In the genomic region with DNA sequence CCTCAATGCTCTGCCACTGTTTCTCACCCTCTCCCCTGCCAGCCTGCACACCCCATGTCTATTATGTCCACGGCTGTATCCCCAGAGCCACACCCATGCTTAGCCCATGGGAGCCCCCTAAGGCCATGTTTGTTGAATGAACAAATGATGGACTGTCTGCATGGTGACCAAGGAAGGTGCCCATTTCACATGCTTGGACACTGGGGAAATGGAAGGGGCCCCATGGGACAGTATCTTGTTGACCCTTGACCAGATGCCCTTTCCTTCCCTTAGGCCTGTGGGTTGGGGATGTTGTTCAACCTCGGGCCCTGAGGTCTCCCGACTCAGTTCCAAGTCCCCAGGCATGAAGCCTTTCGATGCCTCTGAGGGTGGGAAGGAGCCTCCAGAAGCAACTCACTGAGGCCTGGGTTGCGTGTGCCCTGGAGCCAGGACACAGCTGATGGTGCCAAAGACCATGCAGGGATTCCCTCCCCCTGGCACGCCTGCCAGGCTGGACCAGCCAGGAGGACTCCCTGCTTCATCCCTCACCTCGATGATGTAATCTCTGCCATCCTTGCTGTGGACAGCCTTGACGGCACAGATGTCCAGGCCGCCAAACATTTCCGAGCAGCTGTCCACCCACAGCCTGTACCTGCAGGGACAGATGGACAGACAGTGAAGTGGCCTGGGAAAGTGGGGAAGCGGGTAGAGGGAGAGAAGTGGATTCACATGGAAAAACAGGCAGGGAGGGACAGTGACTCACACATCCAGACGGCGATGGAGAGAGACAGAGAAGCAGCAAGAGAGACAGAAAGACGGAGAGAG, we compare ENCODE assay signal across 10 cellular contexts. TPM values are rescaled to one million over a fixed set of nuclear protein-coding genes. Genes with fewer than 3 reads are reported as not detected.
A peak's percentile ranks its signal among the peaks of the same experiment; 100 is the strongest.
DNase-seq lines count a peak whose midpoint lies in the region; ATAC-seq and TF ChIP-seq lines count a peak whose summit lies in the region.
"Had no signal": no experiment of that assay in that cellular context is flagged by ENCODE, and none has a peak within 500 bp of the region (broad histone marks: within the 10 kb centered on the region; RNA-seq: fewer than 3 reads in every experiment).

No MANE protein-coding gene starts in this region.

- peak overlapping the region; percentile 27 for H2AK5ac ChIP-seq in trophoblast cell (ENCODE audit: low read length)

- peak overlapping the region; percentile 61 for H4K91ac ChIP-seq in trophoblast cell (ENCODE audit: low read depth, low read length)

- H3K4me3 ChIP-seq in gastroesophageal sphincter (peak overlapping the region in 1 of 2 donors; percentile 19), trophoblast cell (ENCODE audit: low read depth, low read length) (no peak overlapping the region)

- no peak overlapping the region for H3K23ac ChIP-seq in trophoblast cell (ENCODE audit: low read length)

- H3K4me1 ChIP-seq in gastroesophageal sphincter, result peaks cover 0 to 71% (median 28%) of the 10 kb centered on the region in 3 donors
- peaks cover 30 to 33% of the 10 kb centered on the region in 2 experiments for H3K4me1 ChIP-seq in trophoblast cell (ENCODE audit: control insufficient read depth in 1 of 2, insufficient read depth in 2 of 2, low read length in 2 of 2)

- no peak overlapping the region for H3K9ac ChIP-seq in trophoblast cell (ENCODE audit: low read length)

- no peak overlapping the region for H2AFZ ChIP-seq in trophoblast cell (ENCODE audit: insufficient read depth, low read length, poor library complexity)

- TF ChIP-seq CTCF in gastroesophageal sphincter (IDR thresholded peaks at IDR 0.05), result no peak

- H2BK12ac ChIP-seq in trophoblast cell (ENCODE audit: low read length), result peak overlapping the region; percentile 30

- H3K9me3 ChIP-seq in gastroesophageal sphincter, result no peaks in the 10 kb centered on the region
- no peaks in the 10 kb centered on the region for H3K9me3 ChIP-seq in trophoblast cell (ENCODE audit: insufficient read depth, low read depth, low read length)

- no peak overlapping the region for H2BK5ac ChIP-seq in trophoblast cell (ENCODE audit: low read depth, low read length, poor library complexity)

- TF ChIP-seq POLR2A in gastroesophageal sphincter (IDR thresholded peaks at IDR 0.05), result no peak

- H3K18ac ChIP-seq in trophoblast cell (ENCODE audit: low read length), result no peak overlapping the region

- H3K79me1 ChIP-seq in trophoblast cell (ENCODE audit: low read length), result peaks cover 20% of the 10 kb centered on the region

- 59 to 71% methylated on average over 5 to 6 of the region's 14 CpGs for WGBS in gastroesophageal sphincter (ENCODE audit: low coverage in 1 of 2), 2 donors
- no CpG with 5 or more reads among the region's 14 CpGs for WGBS in trophoblast cell (ENCODE audit: extremely low coverage, insufficient coverage, insufficient read length)

- no peak overlapping the region for H4K12ac ChIP-seq in trophoblast cell (ENCODE audit: low read depth, low read length)

- no peak overlapping the region for H3K4ac ChIP-seq in trophoblast cell (ENCODE audit: low read depth, low read length)

- H3K36me3 ChIP-seq in gastroesophageal sphincter (no peaks in the 10 kb centered on the region), trophoblast cell (ENCODE audit: control insufficient read depth in 1 of 2, insufficient read depth in 2 of 2, low read length in 2 of 2) (peaks cover 0 to 2% of the 10 kb centered on the region in 2 experiments)

- H2BK120ac ChIP-seq in trophoblast cell (ENCODE audit: insufficient read depth, low read length, poor library complexity), result peak overlapping the region; percentile 20

- H4K8ac ChIP-seq in trophoblast cell (ENCODE audit: low read depth, low read length), result peak overlapping the region; percentile 47

- H3K14ac ChIP-seq in trophoblast cell (ENCODE audit: low read length), result peak overlapping the region; percentile 16

- peak; percentile 53 for DNase-seq in AG08395 (ENCODE audit: low spot score)
- DNase-seq in trophoblast cell, result peak; percentile 64
- DNase-seq in NCI-H774 (lab: John Stamatoyannopoulos, UW), result no peak
- no peak for DNase-seq in NCI-H2081 treated with DMSO at 0.1 percent for 48 hours (lab: John Stamatoyannopoulos, UW)
- DNase-seq: substantia nigra, T-helper 17 cell had no signal

- ATAC-seq in SK-N-SH treated with all-trans-retinoic acid at 6 μM for 48 hours, result peak; percentile 8; the same call in 2 of the 3 replicates
- no peak for ATAC-seq in gastroesophageal sphincter
- ATAC-seq in HG02885 (IDR thresholded peaks at IDR 0.05; ENCODE audit: poor library complexity, unreplicated experiment), result no peak
- ATAC-seq in esophagus mucosa, result no peak
- ATAC-seq: T-helper 17 cell had no signal

- H3K27ac ChIP-seq in gastroesophageal sphincter (peak overlapping the region in 3 of 4 donors; percentile 68 to 85 (median 72)), trophoblast cell (ENCODE audit: low read depth, low read length) (no peak overlapping the region)

- peaks cover 7% of the 10 kb centered on the region for H3K27me3 ChIP-seq in gastroesophageal sphincter
- no peaks in the 10 kb centered on the region for H3K27me3 ChIP-seq in trophoblast cell (ENCODE audit: insufficient read depth, low read length)

- no peak for TF ChIP-seq EP300 in gastroesophageal sphincter (IDR thresholded peaks at IDR 0.05)

- H3K4me2 ChIP-seq in trophoblast cell (ENCODE audit: low read length), result no peak overlapping the region

- H3K79me2 ChIP-seq in trophoblast cell (ENCODE audit: control insufficient read depth, insufficient read depth, low read length, poor library complexity), result peaks cover 4% of the 10 kb centered on the region

TF ChIP-seq in SK-N-SH treated with all-trans-retinoic acid at 6 μM for 48 hours, 23 proteins besides CTCF, POLR2A, EP300 and RAD21 (continues in another document):
- TF ChIP-seq TCF4 (CRISPR knock-in tag; IDR thresholded peaks at IDR 0.05; ENCODE audit: borderline replicate concordance) (no peak), SNAI2 (CRISPR knock-in tag; IDR thresholded peaks at IDR 0.05) (no peak), OSR1 (CRISPR knock-in tag; IDR thresholded peaks at IDR 0.05) (no peak), ZNF70 (CRISPR knock-in tag; IDR thresholded peaks at IDR 0.05) (no peak), PPARA (CRISPR knock-in tag; IDR thresholded peaks at IDR 0.05; ENCODE audit: borderline replicate concordance) (no peak), ISL1 (CRISPR knock-in tag; IDR thresholded peaks at IDR 0.05) (no peak), ZFP30 (CRISPR knock-in tag; IDR thresholded peaks at IDR 0.05) (no peak), ESRRG (CRISPR knock-in tag; IDR thresholded peaks at IDR 0.05) (no peak)
- TF ChIP-seq, protein P1, sequence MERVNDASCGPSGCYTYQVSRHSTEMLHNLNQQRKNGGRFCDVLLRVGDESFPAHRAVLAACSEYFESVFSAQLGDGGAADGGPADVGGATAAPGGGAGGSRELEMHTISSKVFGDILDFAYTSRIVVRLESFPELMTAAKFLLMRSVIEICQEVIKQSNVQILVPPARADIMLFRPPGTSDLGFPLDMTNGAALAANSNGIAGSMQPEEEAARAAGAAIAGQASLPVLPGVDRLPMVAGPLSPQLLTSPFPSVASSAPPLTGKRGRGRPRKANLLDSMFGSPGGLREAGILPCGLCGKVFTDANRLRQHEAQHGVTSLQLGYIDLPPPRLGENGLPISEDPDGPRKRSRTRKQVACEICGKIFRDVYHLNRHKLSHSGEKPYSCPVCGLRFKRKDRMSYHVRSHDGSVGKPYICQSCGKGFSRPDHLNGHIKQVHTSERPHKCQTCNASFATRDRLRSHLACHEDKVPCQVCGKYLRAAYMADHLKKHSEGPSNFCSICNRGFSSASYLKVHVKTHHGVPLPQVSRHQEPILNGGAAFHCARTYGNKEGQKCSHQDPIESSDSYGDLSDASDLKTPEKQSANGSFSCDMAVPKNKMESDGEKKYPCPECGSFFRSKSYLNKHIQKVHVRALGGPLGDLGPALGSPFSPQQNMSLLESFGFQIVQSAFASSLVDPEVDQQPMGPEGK (CRISPR knock-in tag; IDR thresholded peaks at IDR 0.05; ENCODE audit: borderline replicate concordance), result no peak
- TF ChIP-seq, protein P2, sequence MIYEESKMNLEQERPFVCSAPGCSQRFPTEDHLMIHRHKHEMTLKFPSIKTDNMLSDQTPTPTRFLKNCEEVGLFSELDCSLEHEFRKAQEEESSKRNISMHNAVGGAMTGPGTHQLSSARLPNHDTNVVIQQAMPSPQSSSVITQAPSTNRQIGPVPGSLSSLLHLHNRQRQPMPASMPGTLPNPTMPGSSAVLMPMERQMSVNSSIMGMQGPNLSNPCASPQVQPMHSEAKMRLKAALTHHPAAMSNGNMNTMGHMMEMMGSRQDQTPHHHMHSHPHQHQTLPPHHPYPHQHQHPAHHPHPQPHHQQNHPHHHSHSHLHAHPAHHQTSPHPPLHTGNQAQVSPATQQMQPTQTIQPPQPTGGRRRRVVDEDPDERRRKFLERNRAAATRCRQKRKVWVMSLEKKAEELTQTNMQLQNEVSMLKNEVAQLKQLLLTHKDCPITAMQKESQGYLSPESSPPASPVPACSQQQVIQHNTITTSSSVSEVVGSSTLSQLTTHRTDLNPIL (CRISPR knock-in tag; IDR thresholded peaks at IDR 0.05; ENCODE audit: low read depth), result no peak
- TF ChIP-seq, protein P3, sequence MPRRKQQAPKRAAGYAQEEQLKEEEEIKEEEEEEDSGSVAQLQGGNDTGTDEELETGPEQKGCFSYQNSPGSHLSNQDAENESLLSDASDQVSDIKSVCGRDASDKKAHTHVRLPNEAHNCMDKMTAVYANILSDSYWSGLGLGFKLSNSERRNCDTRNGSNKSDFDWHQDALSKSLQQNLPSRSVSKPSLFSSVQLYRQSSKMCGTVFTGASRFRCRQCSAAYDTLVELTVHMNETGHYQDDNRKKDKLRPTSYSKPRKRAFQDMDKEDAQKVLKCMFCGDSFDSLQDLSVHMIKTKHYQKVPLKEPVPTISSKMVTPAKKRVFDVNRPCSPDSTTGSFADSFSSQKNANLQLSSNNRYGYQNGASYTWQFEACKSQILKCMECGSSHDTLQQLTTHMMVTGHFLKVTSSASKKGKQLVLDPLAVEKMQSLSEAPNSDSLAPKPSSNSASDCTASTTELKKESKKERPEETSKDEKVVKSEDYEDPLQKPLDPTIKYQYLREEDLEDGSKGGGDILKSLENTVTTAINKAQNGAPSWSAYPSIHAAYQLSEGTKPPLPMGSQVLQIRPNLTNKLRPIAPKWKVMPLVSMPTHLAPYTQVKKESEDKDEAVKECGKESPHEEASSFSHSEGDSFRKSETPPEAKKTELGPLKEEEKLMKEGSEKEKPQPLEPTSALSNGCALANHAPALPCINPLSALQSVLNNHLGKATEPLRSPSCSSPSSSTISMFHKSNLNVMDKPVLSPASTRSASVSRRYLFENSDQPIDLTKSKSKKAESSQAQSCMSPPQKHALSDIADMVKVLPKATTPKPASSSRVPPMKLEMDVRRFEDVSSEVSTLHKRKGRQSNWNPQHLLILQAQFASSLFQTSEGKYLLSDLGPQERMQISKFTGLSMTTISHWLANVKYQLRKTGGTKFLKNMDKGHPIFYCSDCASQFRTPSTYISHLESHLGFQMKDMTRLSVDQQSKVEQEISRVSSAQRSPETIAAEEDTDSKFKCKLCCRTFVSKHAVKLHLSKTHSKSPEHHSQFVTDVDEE (CRISPR knock-in tag; IDR thresholded peaks at IDR 0.05), result no peak

RNA-seq across cellular contexts. Expression of gene FBXO7, which starts 58.9 kb away (rescaled TPM):
- total RNA-seq in gastroesophageal sphincter (10 to 100 TPM; 73.4 to 95.1 (median 87.3) TPM), esophagus mucosa (41.6 TPM)
- polyA plus RNA-seq in trophoblast cell (2013), result 86.2 and 87.3 TPM in 2 replicates

Comparison
In these comparisons a context has a peak if more than half of its experiments do, and no peak if none do; other contexts are left out.
1. DNase-seq: peak in AG08395 (single experiment) and trophoblast cell (2 of 2); none in NCI-H774 (single experiment) and NCI-H2081 treated with DMSO at 0.1 percent for 48 hours (single experiment).